ENCODE assay signal across 1 cellular context in the genomic region with DNA sequence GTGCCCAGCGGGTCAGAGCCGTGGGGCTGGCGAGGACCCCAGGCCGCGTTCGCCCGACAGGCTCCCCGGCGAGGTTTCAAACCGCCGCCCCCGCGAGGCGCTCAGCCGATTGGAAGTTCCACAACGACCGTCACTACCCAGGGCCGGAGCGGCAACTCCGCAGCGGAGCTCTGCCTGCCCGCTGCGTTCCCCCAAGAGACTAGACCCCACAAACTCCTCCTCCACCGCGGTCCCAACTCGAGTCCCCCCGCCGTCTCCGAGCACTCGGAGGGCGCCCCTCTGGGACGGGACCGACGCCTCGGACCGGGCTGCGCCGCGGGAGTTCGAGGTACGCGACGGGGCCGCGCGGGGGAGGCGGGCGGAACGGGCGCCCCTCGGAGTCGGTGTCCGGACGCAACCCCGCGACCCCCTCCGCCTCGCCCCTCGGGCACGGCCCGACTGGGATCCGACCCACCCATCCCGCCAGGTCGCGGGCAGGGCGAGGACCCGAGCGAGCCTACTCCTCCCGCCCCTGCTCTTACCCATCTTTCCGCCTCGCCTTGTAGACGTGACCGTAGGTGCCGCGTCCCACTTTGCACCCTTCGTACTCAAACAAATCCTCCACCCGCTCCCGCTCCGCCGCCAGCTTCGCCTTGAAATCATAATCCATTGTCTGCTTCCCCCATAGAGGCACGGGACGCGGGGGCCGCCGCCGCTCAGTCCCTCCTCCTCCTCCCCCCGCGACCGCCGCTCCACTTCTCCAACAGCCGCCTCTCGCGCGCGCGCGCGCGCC.
TF ChIP-seq lines count a peak whose summit lies in the region.

No MANE protein-coding gene starts in this region.

TF ChIP-seq in GM12878, 131 proteins besides CTCF, POLR2A, EP300 and RAD21 (continued from another document):
- TF ChIP-seq, protein P1, sequence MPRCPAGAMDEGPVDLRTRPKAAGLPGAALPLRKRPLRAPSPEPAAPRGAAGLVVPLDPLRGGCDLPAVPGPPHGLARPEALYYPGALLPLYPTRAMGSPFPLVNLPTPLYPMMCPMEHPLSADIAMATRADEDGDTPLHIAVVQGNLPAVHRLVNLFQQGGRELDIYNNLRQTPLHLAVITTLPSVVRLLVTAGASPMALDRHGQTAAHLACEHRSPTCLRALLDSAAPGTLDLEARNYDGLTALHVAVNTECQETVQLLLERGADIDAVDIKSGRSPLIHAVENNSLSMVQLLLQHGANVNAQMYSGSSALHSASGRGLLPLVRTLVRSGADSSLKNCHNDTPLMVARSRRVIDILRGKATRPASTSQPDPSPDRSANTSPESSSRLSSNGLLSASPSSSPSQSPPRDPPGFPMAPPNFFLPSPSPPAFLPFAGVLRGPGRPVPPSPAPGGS (IDR thresholded peaks at IDR 0.05; ENCODE audit: borderline replicate concordance, insufficient read depth, low read depth, low read length, poor library complexity, severe bottlenecking) = no peak
- TF ChIP-seq NR2C2 (IDR thresholded peaks at IDR 0.05; ENCODE audit: borderline replicate concordance, control insufficient read depth, insufficient read length, low read depth) (no peak), RCOR1 (conservative IDR thresholded peaks at IDR 0.05; ENCODE audit: low read depth, low read length) (no peak), IKZF2 (IDR thresholded peaks at IDR 0.05) (no peak), BHLHE40 (IDR thresholded peaks at IDR 0.05; ENCODE audit: borderline replicate concordance in 1 of 2, low read depth in 2 of 2, low read length in 1 of 2) (peak; percentile 47 to 89; a peak in 3 of 4 replicates), STAT3 (IDR thresholded peaks at IDR 0.05; ENCODE audit: low read depth, low read length) (no peak), SP1 (IDR thresholded peaks at IDR 0.05; ENCODE audit: low read depth, low read length) (no peak), CBFB (IDR thresholded peaks at IDR 0.05; ENCODE audit: low read depth) (no peak), ESRRA (IDR thresholded peaks at IDR 0.05; ENCODE audit: low read length) (no peak), EGR1 (IDR thresholded peaks at IDR 0.05; ENCODE audit: borderline replicate concordance in 1 of 2, low read depth in 2 of 2, low read length in 2 of 2) (peak in 1 of 2 experiments; percentile 87; a peak in 2 of 3 replicates), KDM1A (IDR thresholded peaks at IDR 0.05; ENCODE audit: borderline replicate concordance) (no peak), NFIC (IDR thresholded peaks at IDR 0.05; ENCODE audit: low read depth, low read length) (no peak), EED (IDR thresholded peaks at IDR 0.05; ENCODE audit: low read depth) (peak; percentile 26; the same call in 1 of the 2 replicates), TCF7 (IDR thresholded peaks at IDR 0.05; ENCODE audit: borderline replicate concordance) (no peak), POU2F2 (IDR thresholded peaks at IDR 0.05; ENCODE audit: borderline replicate concordance, low read depth, low read length) (no peak), PAX5 (IDR thresholded peaks at IDR 0.05; ENCODE audit: borderline replicate concordance, low read depth, low read length) (0 out of 2 replicates have a peak, but pooled peaks have one; percentile 13), CREM (IDR thresholded peaks at IDR 0.05; ENCODE audit: low read depth) (peak; percentile 31; the same call in 1 of the 2 replicates), RUNX3 (IDR thresholded peaks at IDR 0.05; ENCODE audit: low read length) (no peak), TCF3 (IDR thresholded peaks at IDR 0.05; ENCODE audit: borderline replicate concordance, insufficient read depth, low read depth, low read length) (0 out of 2 replicates have a peak, but pooled peaks have one; percentile 8), CHD4 (IDR thresholded peaks at IDR 0.05) (no peak), ETV6 (conservative IDR thresholded peaks at IDR 0.05 in 1 of 2, IDR thresholded peaks at IDR 0.05 in 1 of 2; ENCODE audit: borderline replicate concordance in 1 of 2, low read depth in 1 of 2) (no peak), CHD2 (IDR thresholded peaks at IDR 0.05; ENCODE audit: borderline replicate concordance, low read depth, low read length) (no peak), MEF2A (IDR thresholded peaks at IDR 0.05; ENCODE audit: insufficient read depth, low read depth, low read length) (no peak), ATF7 (IDR thresholded peaks at IDR 0.05; ENCODE audit: low read depth) (no peak), ZNF274 (IDR thresholded peaks at IDR 0.05; ENCODE audit: insufficient read depth, insufficient read length) (no peak), YY1 (IDR thresholded peaks at IDR 0.05; ENCODE audit: low read depth, low read length) (0 out of 2 replicates have a peak, but pooled peaks have one; percentile 7), SMARCA5 (IDR thresholded peaks at IDR 0.05) (peak; percentile 61; the same call in 1 of the 2 replicates), CEBPB (IDR thresholded peaks at IDR 0.05; ENCODE audit: borderline replicate concordance in 1 of 2, low read depth in 2 of 2, low read length in 2 of 2) (no peak), DPF2 (IDR thresholded peaks at IDR 0.05) (0 out of 2 replicates have a peak, but pooled peaks have one; percentile 61), RAD51 (IDR thresholded peaks at IDR 0.05) (no peak), SMC3 (IDR thresholded peaks at IDR 0.05; ENCODE audit: borderline replicate concordance, low read length) (no peak), HDGF (IDR thresholded peaks at IDR 0.05) (no peak), ZZZ3 (IDR thresholded peaks at IDR 0.05; ENCODE audit: control insufficient read depth, insufficient read length, low read depth) (no peak), SIN3A (IDR thresholded peaks at IDR 0.05; ENCODE audit: low read depth, low read length) (peak; percentile 85), GATAD2B (conservative IDR thresholded peaks at IDR 0.05; ENCODE audit: low read depth) (peak; percentile 61), HDAC2 (IDR thresholded peaks at IDR 0.05) (no peak), STAT1 (conservative IDR thresholded peaks at IDR 0.05) (no peak), TAF1 (IDR thresholded peaks at IDR 0.05; ENCODE audit: borderline replicate concordance, low read depth, low read length) (no peak), ZNF217 (IDR thresholded peaks at IDR 0.05) (0 out of 2 replicates have a peak, but pooled peaks have one; percentile 38), BACH1 (IDR thresholded peaks at IDR 0.05; ENCODE audit: borderline replicate concordance) (peak; percentile 46), BCL11A (IDR thresholded peaks at IDR 0.05; ENCODE audit: low read depth, low read length) (no peak)
- TF ChIP-seq, protein P2, sequence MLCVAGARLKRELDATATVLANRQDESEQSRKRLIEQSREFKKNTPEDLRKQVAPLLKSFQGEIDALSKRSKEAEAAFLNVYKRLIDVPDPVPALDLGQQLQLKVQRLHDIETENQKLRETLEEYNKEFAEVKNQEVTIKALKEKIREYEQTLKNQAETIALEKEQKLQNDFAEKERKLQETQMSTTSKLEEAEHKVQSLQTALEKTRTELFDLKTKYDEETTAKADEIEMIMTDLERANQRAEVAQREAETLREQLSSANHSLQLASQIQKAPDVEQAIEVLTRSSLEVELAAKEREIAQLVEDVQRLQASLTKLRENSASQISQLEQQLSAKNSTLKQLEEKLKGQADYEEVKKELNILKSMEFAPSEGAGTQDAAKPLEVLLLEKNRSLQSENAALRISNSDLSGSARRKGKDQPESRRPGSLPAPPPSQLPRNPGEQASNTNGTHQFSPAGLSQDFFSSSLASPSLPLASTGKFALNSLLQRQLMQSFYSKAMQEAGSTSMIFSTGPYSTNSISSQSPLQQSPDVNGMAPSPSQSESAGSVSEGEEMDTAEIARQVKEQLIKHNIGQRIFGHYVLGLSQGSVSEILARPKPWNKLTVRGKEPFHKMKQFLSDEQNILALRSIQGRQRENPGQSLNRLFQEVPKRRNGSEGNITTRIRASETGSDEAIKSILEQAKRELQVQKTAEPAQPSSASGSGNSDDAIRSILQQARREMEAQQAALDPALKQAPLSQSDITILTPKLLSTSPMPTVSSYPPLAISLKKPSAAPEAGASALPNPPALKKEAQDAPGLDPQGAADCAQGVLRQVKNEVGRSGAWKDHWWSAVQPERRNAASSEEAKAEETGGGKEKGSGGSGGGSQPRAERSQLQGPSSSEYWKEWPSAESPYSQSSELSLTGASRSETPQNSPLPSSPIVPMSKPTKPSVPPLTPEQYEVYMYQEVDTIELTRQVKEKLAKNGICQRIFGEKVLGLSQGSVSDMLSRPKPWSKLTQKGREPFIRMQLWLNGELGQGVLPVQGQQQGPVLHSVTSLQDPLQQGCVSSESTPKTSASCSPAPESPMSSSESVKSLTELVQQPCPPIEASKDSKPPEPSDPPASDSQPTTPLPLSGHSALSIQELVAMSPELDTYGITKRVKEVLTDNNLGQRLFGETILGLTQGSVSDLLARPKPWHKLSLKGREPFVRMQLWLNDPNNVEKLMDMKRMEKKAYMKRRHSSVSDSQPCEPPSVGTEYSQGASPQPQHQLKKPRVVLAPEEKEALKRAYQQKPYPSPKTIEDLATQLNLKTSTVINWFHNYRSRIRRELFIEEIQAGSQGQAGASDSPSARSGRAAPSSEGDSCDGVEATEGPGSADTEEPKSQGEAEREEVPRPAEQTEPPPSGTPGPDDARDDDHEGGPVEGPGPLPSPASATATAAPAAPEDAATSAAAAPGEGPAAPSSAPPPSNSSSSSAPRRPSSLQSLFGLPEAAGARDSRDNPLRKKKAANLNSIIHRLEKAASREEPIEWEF (IDR thresholded peaks at IDR 0.05; ENCODE audit: insufficient replicate concordance, low read depth, low read length) = no peak
- TF ChIP-seq, protein P3, sequence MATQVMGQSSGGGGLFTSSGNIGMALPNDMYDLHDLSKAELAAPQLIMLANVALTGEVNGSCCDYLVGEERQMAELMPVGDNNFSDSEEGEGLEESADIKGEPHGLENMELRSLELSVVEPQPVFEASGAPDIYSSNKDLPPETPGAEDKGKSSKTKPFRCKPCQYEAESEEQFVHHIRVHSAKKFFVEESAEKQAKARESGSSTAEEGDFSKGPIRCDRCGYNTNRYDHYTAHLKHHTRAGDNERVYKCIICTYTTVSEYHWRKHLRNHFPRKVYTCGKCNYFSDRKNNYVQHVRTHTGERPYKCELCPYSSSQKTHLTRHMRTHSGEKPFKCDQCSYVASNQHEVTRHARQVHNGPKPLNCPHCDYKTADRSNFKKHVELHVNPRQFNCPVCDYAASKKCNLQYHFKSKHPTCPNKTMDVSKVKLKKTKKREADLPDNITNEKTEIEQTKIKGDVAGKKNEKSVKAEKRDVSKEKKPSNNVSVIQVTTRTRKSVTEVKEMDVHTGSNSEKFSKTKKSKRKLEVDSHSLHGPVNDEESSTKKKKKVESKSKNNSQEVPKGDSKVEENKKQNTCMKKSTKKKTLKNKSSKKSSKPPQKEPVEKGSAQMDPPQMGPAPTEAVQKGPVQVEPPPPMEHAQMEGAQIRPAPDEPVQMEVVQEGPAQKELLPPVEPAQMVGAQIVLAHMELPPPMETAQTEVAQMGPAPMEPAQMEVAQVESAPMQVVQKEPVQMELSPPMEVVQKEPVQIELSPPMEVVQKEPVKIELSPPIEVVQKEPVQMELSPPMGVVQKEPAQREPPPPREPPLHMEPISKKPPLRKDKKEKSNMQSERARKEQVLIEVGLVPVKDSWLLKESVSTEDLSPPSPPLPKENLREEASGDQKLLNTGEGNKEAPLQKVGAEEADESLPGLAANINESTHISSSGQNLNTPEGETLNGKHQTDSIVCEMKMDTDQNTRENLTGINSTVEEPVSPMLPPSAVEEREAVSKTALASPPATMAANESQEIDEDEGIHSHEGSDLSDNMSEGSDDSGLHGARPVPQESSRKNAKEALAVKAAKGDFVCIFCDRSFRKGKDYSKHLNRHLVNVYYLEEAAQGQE (IDR thresholded peaks at IDR 0.05; ENCODE audit: low read depth, low read length) = no peak
- TF ChIP-seq, protein P4, sequence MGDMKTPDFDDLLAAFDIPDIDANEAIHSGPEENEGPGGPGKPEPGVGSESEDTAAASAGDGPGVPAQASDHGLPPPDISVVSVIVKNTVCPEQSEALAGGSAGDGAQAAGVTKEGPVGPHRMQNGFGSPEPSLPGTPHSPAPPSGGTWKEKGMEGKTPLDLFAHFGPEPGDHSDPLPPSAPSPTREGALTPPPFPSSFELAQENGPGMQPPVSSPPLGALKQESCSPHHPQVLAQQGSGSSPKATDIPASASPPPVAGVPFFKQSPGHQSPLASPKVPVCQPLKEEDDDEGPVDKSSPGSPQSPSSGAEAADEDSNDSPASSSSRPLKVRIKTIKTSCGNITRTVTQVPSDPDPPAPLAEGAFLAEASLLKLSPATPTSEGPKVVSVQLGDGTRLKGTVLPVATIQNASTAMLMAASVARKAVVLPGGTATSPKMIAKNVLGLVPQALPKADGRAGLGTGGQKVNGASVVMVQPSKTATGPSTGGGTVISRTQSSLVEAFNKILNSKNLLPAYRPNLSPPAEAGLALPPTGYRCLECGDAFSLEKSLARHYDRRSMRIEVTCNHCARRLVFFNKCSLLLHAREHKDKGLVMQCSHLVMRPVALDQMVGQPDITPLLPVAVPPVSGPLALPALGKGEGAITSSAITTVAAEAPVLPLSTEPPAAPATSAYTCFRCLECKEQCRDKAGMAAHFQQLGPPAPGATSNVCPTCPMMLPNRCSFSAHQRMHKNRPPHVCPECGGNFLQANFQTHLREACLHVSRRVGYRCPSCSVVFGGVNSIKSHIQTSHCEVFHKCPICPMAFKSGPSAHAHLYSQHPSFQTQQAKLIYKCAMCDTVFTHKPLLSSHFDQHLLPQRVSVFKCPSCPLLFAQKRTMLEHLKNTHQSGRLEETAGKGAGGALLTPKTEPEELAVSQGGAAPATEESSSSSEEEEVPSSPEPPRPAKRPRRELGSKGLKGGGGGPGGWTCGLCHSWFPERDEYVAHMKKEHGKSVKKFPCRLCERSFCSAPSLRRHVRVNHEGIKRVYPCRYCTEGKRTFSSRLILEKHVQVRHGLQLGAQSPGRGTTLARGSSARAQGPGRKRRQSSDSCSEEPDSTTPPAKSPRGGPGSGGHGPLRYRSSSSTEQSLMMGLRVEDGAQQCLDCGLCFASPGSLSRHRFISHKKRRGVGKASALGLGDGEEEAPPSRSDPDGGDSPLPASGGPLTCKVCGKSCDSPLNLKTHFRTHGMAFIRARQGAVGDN (IDR thresholded peaks at IDR 0.05) = no peak
- TF ChIP-seq, protein P5, sequence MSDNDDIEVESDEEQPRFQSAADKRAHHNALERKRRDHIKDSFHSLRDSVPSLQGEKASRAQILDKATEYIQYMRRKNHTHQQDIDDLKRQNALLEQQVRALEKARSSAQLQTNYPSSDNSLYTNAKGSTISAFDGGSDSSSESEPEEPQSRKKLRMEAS (IDR thresholded peaks at IDR 0.05; ENCODE audit: low read depth, low read length) = no peak
- TF ChIP-seq, protein P6, sequence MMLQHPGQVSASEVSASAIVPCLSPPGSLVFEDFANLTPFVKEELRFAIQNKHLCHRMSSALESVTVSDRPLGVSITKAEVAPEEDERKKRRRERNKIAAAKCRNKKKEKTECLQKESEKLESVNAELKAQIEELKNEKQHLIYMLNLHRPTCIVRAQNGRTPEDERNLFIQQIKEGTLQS (IDR thresholded peaks at IDR 0.05; ENCODE audit: borderline replicate concordance, extremely low read depth, low read depth, low read length) = no peak
